Comparison of ENCODE assay signal across 1 cellular context in genomic region chr19:17353386-17353785, GRCh38.
TF ChIP-seq lines count a peak whose summit lies in the region.

No MANE protein-coding gene starts in this region.

TF ChIP-seq in HepG2, 621 proteins besides CTCF, POLR2A, EP300 and RAD21:
- no peak for TF ChIP-seq ZNF660 (CRISPR knock-in tag; IDR thresholded peaks at IDR 0.05; ENCODE audit: borderline replicate concordance, low read depth)
- TF ChIP-seq KLF15 (CRISPR knock-in tag; IDR thresholded peaks at IDR 0.05; ENCODE audit: borderline replicate concordance) = no peak
- TF ChIP-seq ZNF800 (CRISPR knock-in tag; IDR thresholded peaks at IDR 0.05) = no peak
- TF ChIP-seq ZNF703 (CRISPR knock-in tag; IDR thresholded peaks at IDR 0.05; ENCODE audit: borderline replicate concordance) = no peak
- TF ChIP-seq ZNF34 (CRISPR knock-in tag; IDR thresholded peaks at IDR 0.05; ENCODE audit: borderline replicate concordance) = no peak
- TF ChIP-seq ZKSCAN5 (CRISPR knock-in tag; IDR thresholded peaks at IDR 0.05) = peak; percentile 91
TF ChIP-seq in HepG2: peak in this region for 1.
